8 cellular contexts compared by ENCODE assay signal in genomic region chr18:70205421-70206397, GRCh38. TPM values are rescaled to one million over a fixed set of nuclear protein-coding genes. Genes with fewer than 3 reads are reported as not detected.
DNase-seq lines count a peak whose midpoint lies in the region; ATAC-seq and TF ChIP-seq lines count a peak whose summit lies in the region.

RTTN (minus strand) TSS chr18:70205687; CDS start chr18:70205658, 29 bp downstream.

- H3K4me1 Mint-ChIP-seq in CD14-positive monocyte, result peaks cover 15% of the 10 kb centered on the region
- H3K4me1 Mint-ChIP-seq in activated CD4-positive, alpha-beta memory T cell treated with anti-CD3 and anti-CD28 coated beads for 36 hours (ENCODE audit: low read depth), result peaks cover 30% of the 10 kb centered on the region

- DNase-seq in CD14-positive monocyte (ENCODE audit: low spot score) (peak; percentile 89), NCI-H82 treated with DMSO at 0.1 percent for 48 hours (lab: John Stamatoyannopoulos, UW; ENCODE audit: unreplicated experiment) (peak; percentile 79), dorsolateral prefrontal cortex (peak; percentile 88 to 96 (median 94)), right lobe of liver (peak; percentile 94 to 96 (median 95))
- DNase-seq in activated CD4-positive, alpha-beta memory T cell treated with anti-CD3 and anti-CD28 coated beads for 36 hours, result peak; percentile 94
- DNase-seq in stimulated activated CD4-positive, alpha-beta T cell treated with anti-CD3 and anti-CD28 coated beads, Interleukin-4, amount 100 ng/mL, for 4 hours, result peak; percentile 86 to 88

- H3K27me3 ChIP-seq in dorsolateral prefrontal cortex (no peaks in the 10 kb centered on the region), right lobe of liver (no peaks in the 10 kb centered on the region)

- intact Hi-C loops in CD14-positive monocyte (cut with micrococcal nuclease), result loop anchor here (5.0 kb wide), 2 partner anchors 82 to 227 kb away; partner anchors contain the start of gene SOCS6 (in 1 of the 2)
- intact Hi-C loops in activated CD4-positive, alpha-beta memory T cell treated with anti-CD3 and anti-CD28 coated beads for 36 hours (cut with micrococcal nuclease), result loop anchor here (1.0 to 5.0 kb wide), 5 partner anchors 11 to 1490 kb away; partner anchors contain the start of genes SOCS6 and TMX3
- intact Hi-C loops in dorsolateral prefrontal cortex (cut with DNase I), result loop anchor here (1.0 to 5.0 kb wide), 5 partner anchors 83 to 227 kb away; partner anchors contain the start of gene SOCS6 (in 2 of the 2)
- intact Hi-C loops in right lobe of liver (cut with DNase I), result no loop called here

- peak within 1 kb of the TSS; percentile 84 to 100 (median 99) for H3K27ac ChIP-seq in dorsolateral prefrontal cortex
- H3K27ac ChIP-seq in right lobe of liver, result peak within 1 kb of the TSS; percentile 99

- peaks cover 0 to 7% (median 3%) of the 10 kb centered on the region in 4 donors for H3K4me1 ChIP-seq in right lobe of liver

- peaks cover 2 to 7% (median 3%) of the 10 kb centered on the region in 3 donors for H3K27me3 Mint-ChIP-seq in CD14-positive monocyte (ENCODE audit: low read depth in 3 of 3)
- H3K27me3 Mint-ChIP-seq in activated CD4-positive, alpha-beta memory T cell treated with anti-CD3 and anti-CD28 coated beads for 36 hours, result peaks cover 5% of the 10 kb centered on the region

- ATAC-seq in GM19438 (IDR thresholded peaks at IDR 0.05; ENCODE audit: low read depth, unreplicated experiment), result peak; percentile 98
- ATAC-seq in HG03575 (IDR thresholded peaks at IDR 0.05; ENCODE audit: extremely low read depth, insufficient number of reproducible peaks, low FRiP score, unreplicated experiment), result peak; percentile 85
- ATAC-seq in right lobe of liver, result peak; percentile 99 to 100 (median 100)

- peak within 1 kb of the TSS; percentile 98 to 100 (median 99) for H3K27ac Mint-ChIP-seq in CD14-positive monocyte
- peak within 1 kb of the TSS; percentile 99 for H3K27ac Mint-ChIP-seq in activated CD4-positive, alpha-beta memory T cell treated with anti-CD3 and anti-CD28 coated beads for 36 hours

- POLR2A ChIA-PET in activated CD4-positive, alpha-beta memory T cell treated with anti-CD3 and anti-CD28 coated beads for 36 hours (lab: Charles Lee), result interaction anchor here (0.6 to 1.2 kb wide), 3 partner anchors 11 to 1176 kb away, joined by 3 to 5 read pairs (median 4); no protein-coding TSS in a partner anchor

- peak within 1 kb of the TSS; percentile 89 to 98 for H3K4me3 Mint-ChIP-seq in CD14-positive monocyte
- peak within 1 kb of the TSS; percentile 92 for H3K4me3 Mint-ChIP-seq in activated CD4-positive, alpha-beta memory T cell treated with anti-CD3 and anti-CD28 coated beads for 36 hours

- TF ChIP-seq CTCF in CD14-positive monocyte (IDR thresholded peaks at IDR 0.05), result no peak
- TF ChIP-seq CTCF in dorsolateral prefrontal cortex (IDR thresholded peaks at IDR 0.05 in 54 of 56, conservative IDR thresholded peaks at IDR 0.05 in 2 of 56; ENCODE audit: low read depth in 1 of 56, partially characterized antibody in 56 of 56), result peak in 38 of 56 donors; percentile 8 to 56 (median 28)
- no peak for TF ChIP-seq CTCF in right lobe of liver (IDR thresholded peaks at IDR 0.05)

- WGBS in right lobe of liver (ENCODE audit: insufficient coverage, low coverage, low lambda C conversion rate, missing lambda C conversion rate), result 0% methylated on average over 33 of the region's 78 CpGs

- no peaks in the 10 kb centered on the region for H3K9me3 Mint-ChIP-seq in CD14-positive monocyte
- no peaks in the 10 kb centered on the region for H3K9me3 Mint-ChIP-seq in activated CD4-positive, alpha-beta memory T cell treated with anti-CD3 and anti-CD28 coated beads for 36 hours

- CTCF ChIA-PET in activated CD4-positive, alpha-beta memory T cell treated with anti-CD3 and anti-CD28 coated beads for 36 hours (lab: Charles Lee), result interaction anchor here (0.5 to 2.9 kb wide), 7 partner anchors 10 to 286 kb away, joined by 3 to 28 read pairs (median 4); no protein-coding TSS in a partner anchor

- H3K9me3 ChIP-seq in right lobe of liver, result no peaks in the 10 kb centered on the region

- peak within 1 kb of the TSS; percentile 55 to 98 (median 84) for H3K4me3 ChIP-seq in dorsolateral prefrontal cortex
- H3K4me3 ChIP-seq in right lobe of liver, result peak within 1 kb of the TSS; percentile 69 to 83 (median 78)

- peaks cover 0 to 5% (median 0%) of the 10 kb centered on the region in 4 donors for H3K36me3 ChIP-seq in right lobe of liver

- H3K36me3 Mint-ChIP-seq in CD14-positive monocyte, result peaks cover 3 to 4% of the 10 kb centered on the region in 2 donors
- peaks cover 12% of the 10 kb centered on the region for H3K36me3 Mint-ChIP-seq in activated CD4-positive, alpha-beta memory T cell treated with anti-CD3 and anti-CD28 coated beads for 36 hours

- peak; percentile 30 for TF ChIP-seq POLR2A in right lobe of liver (IDR thresholded peaks at IDR 0.05)

RNA-seq across cellular contexts. Expression of gene RTTN, which starts in this region (rescaled TPM):
- polyA plus RNA-seq in CD14-positive monocyte, result under 1 TPM; 0.22 to 0.25 TPM
- total RNA-seq in activated CD4-positive, alpha-beta memory T cell treated with anti-CD3 and anti-CD28 coated beads for 36 hours, result 10 to 100 TPM; 27.3 to 28.9 TPM
- total RNA-seq in dorsolateral prefrontal cortex, result 10 to 100 TPM; 15.2 to 42.3 (median 25.8) TPM
- 1 to 10 TPM; 2.3 to 7.4 (median 6.5) TPM for total RNA-seq in right lobe of liver

Comparison
In these comparisons a context has a peak if more than half of its experiments do, and no peak if none do; other contexts are left out.
1. Peak in every context shown above with its lines: DNase-seq, ATAC-seq, H3K4me3 ChIP-seq and H3K27ac ChIP-seq.
2. Peak in DNase-seq in CD14-positive monocyte; RNA of the gene not detected or under 1 TPM.
3. CTCF ChIP-seq: peak in dorsolateral prefrontal cortex (38 of 56); none in CD14-positive monocyte (single experiment) and right lobe of liver (0 of 4).
4. intact Hi-C loops: an anchor here in CD14-positive monocyte (5.0 kb wide), activated CD4-positive, alpha-beta memory T cell treated with anti-CD3 and anti-CD28 coated beads for 36 hours (1.0 to 5.0 kb wide) and dorsolateral prefrontal cortex (1.0 to 5.0 kb wide); none called in right lobe of liver.